Comparison of ENCODE assay signal across 1 cellular context in genomic region chr14:94560782-94561655, GRCh38.
TF ChIP-seq lines count a peak whose summit lies in the region.

A gene with protein sequence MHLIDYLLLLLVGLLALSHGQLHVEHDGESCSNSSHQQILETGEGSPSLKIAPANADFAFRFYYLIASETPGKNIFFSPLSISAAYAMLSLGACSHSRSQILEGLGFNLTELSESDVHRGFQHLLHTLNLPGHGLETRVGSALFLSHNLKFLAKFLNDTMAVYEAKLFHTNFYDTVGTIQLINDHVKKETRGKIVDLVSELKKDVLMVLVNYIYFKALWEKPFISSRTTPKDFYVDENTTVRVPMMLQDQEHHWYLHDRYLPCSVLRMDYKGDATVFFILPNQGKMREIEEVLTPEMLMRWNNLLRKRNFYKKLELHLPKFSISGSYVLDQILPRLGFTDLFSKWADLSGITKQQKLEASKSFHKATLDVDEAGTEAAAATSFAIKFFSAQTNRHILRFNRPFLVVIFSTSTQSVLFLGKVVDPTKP (plus strand): TSS chr14:94561442. CDS start chr14:94563483, 2,041 bp downstream.

TF ChIP-seq in HepG2, 621 proteins besides CTCF, POLR2A, EP300 and RAD21 (continued from another document and continues in another):
- TF ChIP-seq, protein P1, sequence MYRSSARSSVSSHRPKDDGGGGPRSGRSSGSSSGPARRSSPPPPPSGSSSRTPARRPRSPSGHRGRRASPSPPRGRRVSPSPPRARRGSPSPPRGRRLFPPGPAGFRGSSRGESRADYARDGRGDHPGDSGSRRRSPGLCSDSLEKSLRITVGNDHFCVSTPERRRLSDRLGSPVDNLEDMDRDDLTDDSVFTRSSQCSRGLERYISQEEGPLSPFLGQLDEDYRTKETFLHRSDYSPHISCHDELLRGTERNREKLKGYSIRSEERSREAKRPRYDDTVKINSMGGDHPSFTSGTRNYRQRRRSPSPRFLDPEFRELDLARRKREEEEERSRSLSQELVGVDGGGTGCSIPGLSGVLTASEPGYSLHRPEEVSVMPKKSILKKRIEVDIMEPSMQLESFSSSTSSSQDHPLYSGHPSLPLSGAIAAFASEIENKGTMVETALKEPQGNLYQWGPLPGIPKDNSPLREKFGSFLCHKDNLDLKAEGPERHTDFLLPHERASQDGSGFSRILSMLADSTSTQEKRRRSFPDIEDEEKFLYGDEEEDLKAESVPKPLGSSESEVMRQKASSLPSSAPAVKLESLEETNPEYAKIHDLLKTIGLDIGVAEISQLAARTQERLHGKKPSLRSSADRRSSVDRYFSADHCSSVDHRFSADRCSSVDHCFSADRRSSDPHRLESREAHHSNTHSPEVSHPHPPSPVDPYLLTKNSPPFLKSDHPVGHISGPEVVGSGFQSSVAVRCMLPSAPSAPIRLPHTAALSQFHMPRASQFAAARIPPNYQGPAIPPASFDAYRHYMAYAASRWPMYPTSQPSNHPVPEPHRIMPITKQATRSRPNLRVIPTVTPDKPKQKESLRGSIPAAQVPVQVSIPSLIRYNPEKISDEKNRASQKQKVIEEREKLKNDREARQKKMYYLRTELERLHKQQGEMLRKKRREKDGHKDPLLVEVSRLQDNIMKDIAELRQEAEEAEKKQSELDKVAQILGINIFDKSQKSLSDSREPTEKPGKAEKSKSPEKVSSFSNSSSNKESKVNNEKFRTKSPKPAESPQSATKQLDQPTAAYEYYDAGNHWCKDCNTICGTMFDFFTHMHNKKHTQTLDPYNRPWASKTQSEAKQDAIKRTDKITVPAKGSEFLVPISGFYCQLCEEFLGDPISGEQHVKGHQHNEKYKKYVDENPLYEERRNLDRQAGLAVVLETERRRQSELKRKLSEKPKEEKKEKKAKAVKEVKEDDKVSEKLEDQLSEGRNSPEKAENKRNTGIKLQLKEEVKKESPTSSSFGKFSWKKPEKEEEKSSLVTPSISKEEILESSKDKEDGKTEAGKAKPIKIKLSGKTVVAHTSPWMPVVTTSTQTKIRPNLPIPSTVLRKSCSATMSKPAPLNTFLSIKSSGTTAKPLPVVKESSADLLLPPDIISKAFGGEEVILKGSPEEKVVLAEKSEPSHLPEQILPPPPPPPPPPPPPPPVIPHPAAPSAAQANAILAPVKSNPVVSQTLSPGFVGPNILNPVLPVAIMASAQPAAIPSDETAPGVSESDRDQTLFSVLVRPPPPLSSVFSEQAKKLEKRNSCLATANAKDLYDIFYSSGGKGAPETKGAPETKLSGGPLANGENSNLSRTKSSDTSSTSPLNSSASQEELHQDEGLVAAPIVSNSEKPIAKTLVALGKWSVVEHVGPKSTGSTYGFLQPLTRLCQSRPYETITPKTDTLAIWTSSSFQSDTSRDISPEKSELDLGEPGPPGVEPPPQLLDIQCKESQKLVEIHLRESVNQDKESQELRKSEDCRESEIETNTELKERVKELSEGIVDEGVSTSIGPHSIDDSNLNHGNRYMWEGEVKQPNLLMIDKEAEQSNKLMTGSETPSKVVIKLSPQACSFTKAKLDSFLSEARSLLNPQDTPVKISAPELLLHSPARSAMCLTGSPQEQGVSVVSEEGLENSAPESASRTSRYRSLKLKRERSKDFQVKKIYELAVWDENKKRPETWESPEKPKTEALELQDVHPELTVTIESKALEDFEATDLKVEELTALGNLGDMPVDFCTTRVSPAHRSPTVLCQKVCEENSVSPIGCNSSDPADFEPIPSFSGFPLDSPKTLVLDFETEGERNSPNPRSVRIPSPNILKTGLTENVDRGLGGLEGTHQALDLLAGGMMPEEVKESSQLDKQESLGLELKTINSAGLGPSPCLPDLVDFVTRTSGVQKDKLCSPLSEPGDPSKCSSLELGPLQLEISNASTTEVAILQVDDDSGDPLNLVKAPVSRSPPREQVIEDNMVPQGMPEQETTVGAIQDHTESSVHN (CRISPR knock-in tag; IDR thresholded peaks at IDR 0.05): no peak
- no peak for TF ChIP-seq MBNL3 (CRISPR knock-in tag; conservative IDR thresholded peaks at IDR 0.05)
- TF ChIP-seq ZNF713 (CRISPR knock-in tag; IDR thresholded peaks at IDR 0.05): no peak
- TF ChIP-seq ZNF136 (CRISPR knock-in tag; IDR thresholded peaks at IDR 0.05; ENCODE audit: low read depth): no peak
- no peak for TF ChIP-seq ZNF3 (CRISPR knock-in tag; IDR thresholded peaks at IDR 0.05)
- no peak for TF ChIP-seq DDIT3 (CRISPR knock-in tag; IDR thresholded peaks at IDR 0.05)
- TF ChIP-seq ZMAT5 (CRISPR knock-in tag; IDR thresholded peaks at IDR 0.05; ENCODE audit: borderline replicate concordance, low read depth): no peak
- no peak for TF ChIP-seq HNRNPUL1 (IDR thresholded peaks at IDR 0.05; ENCODE audit: low read depth, low read length)
- TF ChIP-seq MNT (IDR thresholded peaks at IDR 0.05): no peak
- TF ChIP-seq ZNF329 (CRISPR knock-in tag; IDR thresholded peaks at IDR 0.05; ENCODE audit: low read depth): no peak
- no peak for TF ChIP-seq ZNF747 (CRISPR knock-in tag; IDR thresholded peaks at IDR 0.05; ENCODE audit: borderline replicate concordance)
- no peak for TF ChIP-seq ZSCAN20 (CRISPR knock-in tag; IDR thresholded peaks at IDR 0.05; ENCODE audit: borderline replicate concordance)
- TF ChIP-seq SMAD3 (CRISPR knock-in tag; IDR thresholded peaks at IDR 0.05): no peak
- no peak for TF ChIP-seq ZNF7 (CRISPR knock-in tag; IDR thresholded peaks at IDR 0.05)
- TF ChIP-seq U2AF2 (IDR thresholded peaks at IDR 0.05; ENCODE audit: low read depth, low read length): no peak
- no peak for TF ChIP-seq ZNF383 (CRISPR knock-in tag; IDR thresholded peaks at IDR 0.05; ENCODE audit: borderline replicate concordance)
- TF ChIP-seq HCFC1 (IDR thresholded peaks at IDR 0.05; ENCODE audit: low read depth, low read length): no peak
- 0 out of 2 replicates have a peak, but pooled peaks have one; percentile 11 for TF ChIP-seq KAT8 (CRISPR knock-in tag; IDR thresholded peaks at IDR 0.05)
- TF ChIP-seq IRX3 (CRISPR knock-in tag; IDR thresholded peaks at IDR 0.05; ENCODE audit: borderline replicate concordance, low read depth): no peak
- 0 out of 2 replicates have a peak, but pooled peaks have one; percentile 71 for TF ChIP-seq PLSCR1 (CRISPR knock-in tag; IDR thresholded peaks at IDR 0.05; ENCODE audit: borderline replicate concordance)
- TF ChIP-seq RBAK (CRISPR knock-in tag; IDR thresholded peaks at IDR 0.05): 0 out of 2 replicates have a peak, but pooled peaks have one; percentile 17
- TF ChIP-seq ZNF678 (CRISPR knock-in tag; IDR thresholded peaks at IDR 0.05): no peak
- TF ChIP-seq AHR (CRISPR knock-in tag; IDR thresholded peaks at IDR 0.05): no peak
- TF ChIP-seq ZNF367 (CRISPR knock-in tag; IDR thresholded peaks at IDR 0.05; ENCODE audit: borderline replicate concordance): no peak
- TF ChIP-seq, protein P2, sequence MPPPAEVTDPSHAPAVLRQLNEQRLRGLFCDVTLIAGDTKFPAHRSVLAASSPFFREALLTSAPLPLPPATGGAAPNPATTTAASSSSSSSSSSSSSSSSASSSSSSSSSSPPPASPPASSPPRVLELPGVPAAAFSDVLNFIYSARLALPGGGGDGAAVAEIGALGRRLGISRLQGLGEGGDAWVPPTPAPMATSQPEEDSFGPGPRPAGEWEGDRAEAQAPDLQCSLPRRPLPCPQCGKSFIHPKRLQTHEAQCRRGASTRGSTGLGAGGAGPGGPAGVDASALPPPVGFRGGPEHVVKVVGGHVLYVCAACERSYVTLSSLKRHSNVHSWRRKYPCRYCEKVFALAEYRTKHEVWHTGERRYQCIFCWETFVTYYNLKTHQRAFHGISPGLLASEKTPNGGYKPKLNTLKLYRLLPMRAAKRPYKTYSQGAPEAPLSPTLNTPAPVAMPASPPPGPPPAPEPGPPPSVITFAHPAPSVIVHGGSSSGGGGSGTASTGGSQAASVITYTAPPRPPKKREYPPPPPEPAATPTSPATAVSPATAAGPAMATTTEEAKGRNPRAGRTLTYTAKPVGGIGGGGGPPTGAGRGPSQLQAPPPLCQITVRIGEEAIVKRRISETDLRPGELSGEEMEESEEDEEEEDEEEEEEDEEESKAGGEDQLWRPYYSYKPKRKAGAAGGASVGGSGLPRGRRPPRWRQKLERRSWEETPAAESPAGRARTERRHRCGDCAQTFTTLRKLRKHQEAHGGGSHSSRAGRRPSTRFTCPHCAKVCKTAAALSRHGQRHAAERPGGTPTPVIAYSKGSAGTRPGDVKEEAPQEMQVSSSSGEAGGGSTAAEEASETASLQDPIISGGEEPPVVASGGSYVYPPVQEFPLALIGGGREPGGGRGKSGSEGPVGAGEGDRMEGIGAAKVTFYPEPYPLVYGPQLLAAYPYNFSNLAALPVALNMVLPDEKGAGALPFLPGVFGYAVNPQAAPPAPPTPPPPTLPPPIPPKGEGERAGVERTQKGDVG (CRISPR knock-in tag; IDR thresholded peaks at IDR 0.05; ENCODE audit: borderline replicate concordance): no peak
- TF ChIP-seq JUND (CRISPR knock-in tag; IDR thresholded peaks at IDR 0.05): no peak
- no peak for TF ChIP-seq RELA (CRISPR knock-in tag; IDR thresholded peaks at IDR 0.05)
- TF ChIP-seq CHD4 (IDR thresholded peaks at IDR 0.05; ENCODE audit: borderline replicate concordance, low read length): no peak
- peak; percentile 86; the same call in 1 of the 2 replicates for TF ChIP-seq ZNF737 (CRISPR knock-in tag; IDR thresholded peaks at IDR 0.05; ENCODE audit: borderline replicate concordance)
- TF ChIP-seq UBTF (CRISPR knock-in tag; IDR thresholded peaks at IDR 0.05): no peak
- TF ChIP-seq ZNF816 (CRISPR knock-in tag; IDR thresholded peaks at IDR 0.05; ENCODE audit: borderline replicate concordance): no peak
- no peak for TF ChIP-seq BCL3 (CRISPR knock-in tag; IDR thresholded peaks at IDR 0.05)
- TF ChIP-seq EZH2 (conservative IDR thresholded peaks at IDR 0.05; ENCODE audit: low read depth, low read length): no peak
- no peak for TF ChIP-seq SETDB1 (CRISPR knock-in tag; IDR thresholded peaks at IDR 0.05; ENCODE audit: borderline replicate concordance)
- no peak for TF ChIP-seq ZNF550 (CRISPR knock-in tag; IDR thresholded peaks at IDR 0.05; ENCODE audit: borderline replicate concordance)
- no peak for TF ChIP-seq SUZ12 (IDR thresholded peaks at IDR 0.05; ENCODE audit: low read depth, low read length)
- TF ChIP-seq ISX (CRISPR knock-in tag; conservative IDR thresholded peaks at IDR 0.05): no peak
- no peak for TF ChIP-seq SYNCRIP (IDR thresholded peaks at IDR 0.05; ENCODE audit: insufficient read depth, low read depth, low read length)
- no peak for TF ChIP-seq ZNF674 (CRISPR knock-in tag; IDR thresholded peaks at IDR 0.05; ENCODE audit: low read depth)
- 0 out of 2 replicates have a peak, but pooled peaks have one; percentile 24 for TF ChIP-seq YEATS2 (CRISPR knock-in tag; IDR thresholded peaks at IDR 0.05; ENCODE audit: borderline replicate concordance)
- no peak for TF ChIP-seq MAFF (IDR thresholded peaks at IDR 0.05; ENCODE audit: low read depth, low read length)
- TF ChIP-seq RARG (CRISPR knock-in tag; IDR thresholded peaks at IDR 0.05; ENCODE audit: low read depth): no peak
- no peak for TF ChIP-seq JARID2 (CRISPR knock-in tag; IDR thresholded peaks at IDR 0.05; ENCODE audit: insufficient replicate concordance)
- TF ChIP-seq THAP8 (CRISPR knock-in tag; IDR thresholded peaks at IDR 0.05; ENCODE audit: borderline replicate concordance): no peak
- peak; percentile 63 for TF ChIP-seq POLR2G (IDR thresholded peaks at IDR 0.05; ENCODE audit: low read depth, low read length)
- TF ChIP-seq NR2F1 (CRISPR knock-in tag; IDR thresholded peaks at IDR 0.05): no peak
